Comparison of ENCODE assay signal across 1 cellular context in the genomic region with DNA sequence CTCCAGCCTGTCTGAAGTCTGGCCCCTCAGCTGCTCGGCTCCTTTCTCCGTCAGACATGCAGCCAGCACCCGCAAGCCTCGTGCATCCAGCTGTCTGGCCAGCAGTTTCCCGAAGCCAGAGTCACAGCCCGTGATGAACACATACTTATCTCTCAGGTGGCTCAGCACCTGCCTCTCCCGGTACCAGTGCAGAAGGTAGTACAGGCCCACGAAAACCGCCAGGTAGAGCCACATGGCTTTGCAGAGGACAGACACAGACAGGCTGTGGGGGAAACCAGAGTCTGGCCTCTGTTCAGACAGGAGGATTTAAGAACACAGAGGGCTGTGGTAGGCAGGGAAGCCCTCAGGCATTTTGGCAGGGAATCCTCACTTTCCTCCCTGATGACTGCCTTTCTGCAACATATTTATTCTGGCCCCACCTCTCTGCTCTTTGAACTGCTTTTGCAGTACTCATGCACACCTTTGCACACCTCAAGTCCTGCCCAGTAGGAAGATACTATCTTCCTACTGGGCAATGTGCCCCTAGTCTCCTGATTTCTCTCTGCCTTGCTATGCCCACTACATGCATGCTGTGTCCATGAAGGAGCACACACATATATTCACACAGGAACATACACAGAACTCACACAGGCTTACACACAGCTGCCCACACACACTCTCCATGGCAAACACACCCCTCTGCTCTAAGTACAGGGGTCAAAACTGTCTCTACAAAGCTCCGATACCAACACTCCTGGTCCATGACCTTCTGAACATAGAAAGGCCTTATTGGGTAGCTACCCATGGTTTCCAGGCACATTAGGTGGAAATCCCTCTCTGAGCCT.
TF ChIP-seq lines count a peak whose summit lies in the region.

A gene with protein sequence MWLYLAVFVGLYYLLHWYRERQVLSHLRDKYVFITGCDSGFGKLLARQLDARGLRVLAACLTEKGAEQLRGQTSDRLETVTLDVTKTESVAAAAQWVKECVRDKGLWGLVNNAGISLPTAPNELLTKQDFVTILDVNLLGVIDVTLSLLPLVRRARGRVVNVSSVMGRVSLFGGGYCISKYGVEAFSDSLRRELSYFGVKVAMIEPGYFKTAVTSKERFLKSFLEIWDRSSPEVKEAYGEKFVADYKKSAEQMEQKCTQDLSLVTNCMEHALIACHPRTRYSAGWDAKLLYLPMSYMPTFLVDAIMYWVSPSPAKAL (minus strand): TSS at position 380 of the 824 bp plus-strand sequence. CDS start 146 bp downstream, at position 234.

TF ChIP-seq in A549, 52 proteins besides CTCF, POLR2A, EP300 and RAD21 (continued from another document):
- TF ChIP-seq RCOR1 (IDR thresholded peaks at IDR 0.05; ENCODE audit: low read depth, low read length): no peak
